Comparison of ENCODE assay signal across 8 cellular contexts in genomic region chr3:72665701-72666443, GRCh38.
A peak's percentile ranks its signal among the peaks of the same experiment; 100 is the strongest.
DNase-seq lines count a peak whose midpoint lies in the region; ATAC-seq and TF ChIP-seq lines count a peak whose summit lies in the region.

No MANE protein-coding gene starts in this region.

- peak; percentile 65 for TF ChIP-seq CTCF in choroid plexus epithelial cell (conservative IDR thresholded peaks at IDR 0.05; ENCODE audit: low read depth, low read length)
- TF ChIP-seq CTCF in type B pancreatic cell (conservative IDR thresholded peaks at IDR 0.05): peak; percentile 71

- H3K27me3 Mint-ChIP-seq in naive thymus-derived CD4-positive, alpha-beta T cell: no peaks in the 10 kb centered on the region
- peaks cover 3% of the 10 kb centered on the region for H3K27me3 Mint-ChIP-seq in type B pancreatic cell

- H3K4me1 ChIP-seq in naive thymus-derived CD4-positive, alpha-beta T cell (ENCODE audit: control insufficient read depth in 2 of 2, insufficient read depth in 2 of 2, low read length in 2 of 2): peaks cover 0 to 4% of the 10 kb centered on the region in 2 donors

- no peak overlapping the region for H3K27ac ChIP-seq in naive thymus-derived CD4-positive, alpha-beta T cell (ENCODE audit: low read depth, low read length)

- H3K9me3 ChIP-seq in naive thymus-derived CD4-positive, alpha-beta T cell (ENCODE audit: control insufficient read depth in 2 of 3, low read length in 3 of 3): no peaks in the 10 kb centered on the region

- no peaks in the 10 kb centered on the region for H3K36me3 Mint-ChIP-seq in naive thymus-derived CD4-positive, alpha-beta T cell
- no peaks in the 10 kb centered on the region for H3K36me3 Mint-ChIP-seq in type B pancreatic cell

- no peaks in the 10 kb centered on the region for H3K27me3 ChIP-seq in naive thymus-derived CD4-positive, alpha-beta T cell (ENCODE audit: control insufficient read depth in 2 of 2, insufficient read depth in 2 of 2, low read length in 2 of 2)

- no peak overlapping the region for H3K4me3 Mint-ChIP-seq in naive thymus-derived CD4-positive, alpha-beta T cell
- H3K4me3 Mint-ChIP-seq in type B pancreatic cell: peak overlapping the region; percentile 60

- ATAC-seq in naive thymus-derived CD4-positive, alpha-beta T cell: peak; percentile 73
- no peak for ATAC-seq in HG02623 (IDR thresholded peaks at IDR 0.05; ENCODE audit: unreplicated experiment)

- intact Hi-C loops in naive thymus-derived CD4-positive, alpha-beta T cell (cut with micrococcal nuclease): loop anchor here (1.0 to 10.0 kb wide), 9 partner anchors 71 to 791 kb away; no protein-coding TSS in a partner anchor

- H3K4me1 Mint-ChIP-seq in naive thymus-derived CD4-positive, alpha-beta T cell: no peaks in the 10 kb centered on the region
- H3K4me1 Mint-ChIP-seq in type B pancreatic cell (ENCODE audit: unreplicated experiment): peaks cover 29% of the 10 kb centered on the region

- DNase-seq in CD1c-positive myeloid dendritic cell (ENCODE audit: extremely low spot score): peak; percentile 55
- DNase-seq in HT-29 (ENCODE audit: low spot score): peak; percentile 38
- DNase-seq in activated CD4-positive, CD25-positive, alpha-beta regulatory T cell treated with anti-CD3 and anti-CD28 coated beads, Interleukin-2, amount 50 U/mL, for 72 hours: peak; percentile 65
- DNase-seq in choroid plexus epithelial cell (ENCODE audit: low read depth): peak; percentile 41
- DNase-seq in naive thymus-derived CD4-positive, alpha-beta T cell: peak; percentile 34 to 80 (median 59)
- DNase-seq in type B pancreatic cell (ENCODE audit: extremely low spot score, unreplicated experiment): no peak
- no peak for DNase-seq in NCI-H1436 (lab: John Stamatoyannopoulos, UW)

- H3K27ac Mint-ChIP-seq in naive thymus-derived CD4-positive, alpha-beta T cell: peak overlapping the region in 1 of 9 donors; percentile 59
- peak overlapping the region; percentile 63 for H3K27ac Mint-ChIP-seq in type B pancreatic cell

- POLR2A ChIA-PET in naive thymus-derived CD4-positive, alpha-beta T cell (lab: Charles Lee): interaction anchor here (0.7 to 3.2 kb wide), 9 partner anchors 8 to 933 kb away, joined by 3 to 32 read pairs (median 4); no protein-coding TSS in a partner anchor

- no peaks in the 10 kb centered on the region for H3K36me3 ChIP-seq in naive thymus-derived CD4-positive, alpha-beta T cell (ENCODE audit: control insufficient read depth in 2 of 3, insufficient read depth in 3 of 3, low read length in 3 of 3)

- CTCF ChIA-PET in naive thymus-derived CD4-positive, alpha-beta T cell (lab: Charles Lee): interaction anchor here (0.6 to 5.9 kb wide), 39 partner anchors 8 to 955 kb away, joined by 3 to 242 read pairs (median 4); partner anchors contain the start of gene SHQ1

- no peaks in the 10 kb centered on the region for H3K9me3 Mint-ChIP-seq in naive thymus-derived CD4-positive, alpha-beta T cell
- H3K9me3 Mint-ChIP-seq in type B pancreatic cell: peaks cover 16% of the 10 kb centered on the region

- H3K4me3 ChIP-seq in choroid plexus epithelial cell (ENCODE audit: low read depth, low read length): no peak overlapping the region
- H3K4me3 ChIP-seq in naive thymus-derived CD4-positive, alpha-beta T cell (ENCODE audit: low read length): no peak overlapping the region

Comparison
In these comparisons a context has a peak if more than half of its experiments do, and no peak if none do; other contexts are left out.
1. DNase-seq: peak in CD1c-positive myeloid dendritic cell (single experiment), HT-29 (single experiment), activated CD4-positive, CD25-positive, alpha-beta regulatory T cell treated with anti-CD3 and anti-CD28 coated beads, Interleukin-2, amount 50 U/mL, for 72 hours (single experiment), choroid plexus epithelial cell (single experiment) and naive thymus-derived CD4-positive, alpha-beta T cell (9 of 9); none in type B pancreatic cell (single experiment) and NCI-H1436 (single experiment).